In the genomic region with DNA sequence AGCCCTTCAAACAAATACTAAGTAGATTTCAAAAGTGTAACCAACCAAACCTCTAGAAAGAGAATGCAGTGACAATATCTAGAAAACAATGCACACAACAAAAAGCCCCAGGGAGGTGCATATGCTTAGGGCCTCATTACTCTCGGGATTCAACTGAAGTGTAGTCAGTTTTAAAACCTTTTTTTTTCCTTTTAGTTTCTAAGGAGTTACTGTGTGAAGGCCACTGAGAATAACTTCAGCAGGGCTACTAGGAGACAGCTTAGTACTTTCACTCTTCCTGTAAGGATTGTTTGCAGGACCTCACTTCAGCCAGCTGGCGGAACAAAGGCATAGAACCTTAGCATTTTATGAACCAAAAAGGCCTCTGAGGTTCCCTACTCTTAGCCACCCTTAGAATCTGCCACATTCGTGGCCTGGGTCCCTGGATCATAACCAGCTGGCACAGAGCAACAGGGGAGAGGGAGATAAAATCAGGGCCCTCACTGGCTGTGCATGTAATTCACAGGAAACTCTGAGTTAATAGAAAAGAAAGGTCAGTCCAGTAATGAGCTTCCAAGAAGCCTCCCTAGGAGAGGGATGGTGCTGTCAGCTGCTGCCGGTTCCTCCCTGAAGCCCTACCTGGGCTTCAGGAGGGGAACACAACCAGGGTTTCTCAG, we compare ENCODE assay signal across 11 cellular contexts. TPM values are rescaled to one million over a fixed set of nuclear protein-coding genes. Genes with fewer than 3 reads are reported as not detected.
DNase-seq lines count a peak whose midpoint lies in the region; ATAC-seq, FAIRE-seq and TF ChIP-seq lines count a peak whose summit lies in the region.
"Had no signal": no experiment of that assay in that cellular context is flagged by ENCODE, and none has a peak within 500 bp of the region (broad histone marks: within the 10 kb centered on the region; RNA-seq: fewer than 3 reads in every experiment).

No MANE protein-coding gene starts in this region.

- H3K27ac ChIP-seq in CD4-positive, alpha-beta memory T cell (ENCODE audit: low read depth, low read length), result peak overlapping the region; percentile 48
- H3K27ac ChIP-seq in Karpas-422 (ENCODE audit: low read length), result no peak overlapping the region
- peak overlapping the region; percentile 29 for H3K27ac ChIP-seq in astrocyte (ENCODE audit: low read depth, low read length)

- H3K9me3 Mint-ChIP-seq in CD4-positive, alpha-beta memory T cell, result no peaks in the 10 kb centered on the region
- no peaks in the 10 kb centered on the region for H3K9me3 Mint-ChIP-seq in astrocyte (ENCODE audit: unreplicated experiment)
- H3K9me3 Mint-ChIP-seq in naive thymus-derived CD8-positive, alpha-beta T cell, result no peaks in the 10 kb centered on the region

- peak overlapping the region; percentile 56 to 96 (median 95) for H3K4me3 Mint-ChIP-seq in CD4-positive, alpha-beta memory T cell
- H3K4me3 Mint-ChIP-seq in astrocyte (ENCODE audit: unreplicated experiment), result peak overlapping the region; percentile 34
- H3K4me3 Mint-ChIP-seq in naive thymus-derived CD8-positive, alpha-beta T cell, result peak overlapping the region in 8 of 10 donors; percentile 32 to 97 (median 88)

- DNase-seq in CD4-positive, alpha-beta memory T cell, result no peak
- DNase-seq in Karpas-422 (no peak), astrocyte (ENCODE audit: low read depth) (no peak), NCI-H1105 (lab: John Stamatoyannopoulos, UW) (no peak), ACHN (no peak)
- no peak for DNase-seq in naive thymus-derived CD8-positive, alpha-beta T cell
- DNase-seq: esophagus squamous epithelium, NCI-H774 had no signal

- CTCF ChIA-PET in CD4-positive, alpha-beta memory T cell (lab: Charles Lee; ENCODE audit: partially characterized antibody), result interaction anchor here (0.5 to 6.9 kb wide), 6 partner anchors 14 to 298 kb away, joined by 3 to 29 read pairs (median 8); no protein-coding TSS in a partner anchor

- no peaks in the 10 kb centered on the region for H3K36me3 ChIP-seq in CD4-positive, alpha-beta memory T cell (ENCODE audit: insufficient read depth, low read length)
- no peaks in the 10 kb centered on the region for H3K36me3 ChIP-seq in Karpas-422 (ENCODE audit: insufficient read depth, low read length)
- no peaks in the 10 kb centered on the region for H3K36me3 ChIP-seq in astrocyte (ENCODE audit: insufficient read depth, low read length)
- H3K36me3 ChIP-seq: esophagus squamous epithelium had no signal

- peaks cover 80% of the 10 kb centered on the region for H3K4me1 ChIP-seq in CD4-positive, alpha-beta memory T cell (ENCODE audit: insufficient read depth, low read length)
- H3K4me1 ChIP-seq in Karpas-422 (ENCODE audit: low read length) (peaks cover 41% of the 10 kb centered on the region), astrocyte (ENCODE audit: insufficient read depth, low read length) (peaks cover 38% of the 10 kb centered on the region)

- H3K4me2 ChIP-seq in Karpas-422 (ENCODE audit: low read depth, low read length, poor library complexity, severe bottlenecking) (peak overlapping the region; percentile 2), astrocyte (ENCODE audit: low read length) (peak overlapping the region; percentile 82)

- no peaks in the 10 kb centered on the region for H3K27me3 ChIP-seq in CD4-positive, alpha-beta memory T cell (ENCODE audit: insufficient read depth, low read length)
- H3K27me3 ChIP-seq in Karpas-422 (ENCODE audit: low read length) (peaks cover 11% of the 10 kb centered on the region), astrocyte (ENCODE audit: insufficient read depth, low read length) (no peaks in the 10 kb centered on the region)
- H3K27me3 ChIP-seq: esophagus squamous epithelium had no signal

- TF ChIP-seq CTCF in astrocyte (IDR thresholded peaks at IDR 0.05; ENCODE audit: insufficient read depth, low read depth, low read length), result no peak

- H3K9me3 ChIP-seq in CD4-positive, alpha-beta memory T cell (ENCODE audit: control insufficient read depth in 1 of 2, low read length in 2 of 2), result no peaks in the 10 kb centered on the region
- H3K9me3 ChIP-seq in Karpas-422 (ENCODE audit: low read length) (no peaks in the 10 kb centered on the region), astrocyte (ENCODE audit: insufficient read depth, low read depth, low read length) (no peaks in the 10 kb centered on the region)
- H3K9me3 ChIP-seq: esophagus squamous epithelium had no signal

- H3K9ac ChIP-seq in Karpas-422 (ENCODE audit: low read length) (no peak overlapping the region), astrocyte (ENCODE audit: low read length) (peak overlapping the region; percentile 88)

- H3K9me2 ChIP-seq in Karpas-422 (replicated peaks; ENCODE audit: insufficient read depth, low read length), result no peaks in the 10 kb centered on the region

- H3K4me1 Mint-ChIP-seq in CD4-positive, alpha-beta memory T cell, result peaks cover 65 to 90% (median 74%) of the 10 kb centered on the region in 4 donors
- peaks cover 50% of the 10 kb centered on the region for H3K4me1 Mint-ChIP-seq in astrocyte (ENCODE audit: low read depth, unreplicated experiment)
- H3K4me1 Mint-ChIP-seq in naive thymus-derived CD8-positive, alpha-beta T cell, result peaks cover 43 to 86% (median 80%) of the 10 kb centered on the region in 4 donors

- POLR2A ChIA-PET in CD4-positive, alpha-beta memory T cell (lab: Charles Lee; ENCODE audit: partially characterized antibody), result interaction anchor here (1.0 to 8.7 kb wide), 4 partner anchors 9 to 100 kb away, joined by 3 to 95 read pairs (median 8); no protein-coding TSS in a partner anchor
- POLR2A ChIA-PET in naive thymus-derived CD8-positive, alpha-beta T cell (lab: Charles Lee), result interaction anchor here (0.6 kb wide), 1 partner anchor 203 kb away, joined by 3 read pairs; the partner anchor contains the start of gene LANCL2

- H3K36me3 Mint-ChIP-seq in CD4-positive, alpha-beta memory T cell, result peaks cover 0 to 14% of the 10 kb centered on the region in 2 donors
- peaks cover 8% of the 10 kb centered on the region for H3K36me3 Mint-ChIP-seq in astrocyte (ENCODE audit: low read depth, unreplicated experiment)
- peaks cover 0 to 2% (median 0%) of the 10 kb centered on the region in 3 donors for H3K36me3 Mint-ChIP-seq in naive thymus-derived CD8-positive, alpha-beta T cell

- H3K27ac Mint-ChIP-seq in CD4-positive, alpha-beta memory T cell, result peak overlapping the region; percentile 65 to 97 (median 92)
- no peak overlapping the region for H3K27ac Mint-ChIP-seq in astrocyte (ENCODE audit: unreplicated experiment)
- peak overlapping the region; percentile 6 to 94 (median 65) for H3K27ac Mint-ChIP-seq in naive thymus-derived CD8-positive, alpha-beta T cell

- intact Hi-C loops in CD4-positive, alpha-beta memory T cell (cut with micrococcal nuclease), result no loop called here

- H3K27me3 Mint-ChIP-seq in CD4-positive, alpha-beta memory T cell, result no peaks in the 10 kb centered on the region
- H3K27me3 Mint-ChIP-seq in astrocyte (ENCODE audit: low read depth, unreplicated experiment), result no peaks in the 10 kb centered on the region
- no peaks in the 10 kb centered on the region for H3K27me3 Mint-ChIP-seq in naive thymus-derived CD8-positive, alpha-beta T cell

- no peak for ATAC-seq in naive thymus-derived CD8-positive, alpha-beta T cell
- ATAC-seq in HG03565 (IDR thresholded peaks at IDR 0.05; ENCODE audit: unreplicated experiment) (no peak), GM21737 (IDR thresholded peaks at IDR 0.05; ENCODE audit: unreplicated experiment) (no peak)

- in situ Hi-C loops in ACHN (cut with HindIII; ENCODE audit: low pct_ligation_motif_present, low pct_unique_long_range_greater_than_20kb, low sequenced_read_pairs), result no loop called here

- H3K4me3 ChIP-seq in CD4-positive, alpha-beta memory T cell (ENCODE audit: low read length in 2 of 2), result no peak overlapping the region
- H3K4me3 ChIP-seq in Karpas-422 (ENCODE audit: low read length), result no peak overlapping the region
- H3K4me3 ChIP-seq in astrocyte (ENCODE audit: insufficient read depth, low read depth, low read length), result peak overlapping the region; percentile 14
- H3K4me3 ChIP-seq: esophagus squamous epithelium had no signal

- H4K20me1 ChIP-seq in Karpas-422 (ENCODE audit: insufficient read depth, low read depth, low read length) (peaks cover 50% of the 10 kb centered on the region), astrocyte (ENCODE audit: insufficient read depth, low read length) (peaks cover 59% of the 10 kb centered on the region)

- no peak for FAIRE-seq in astrocyte (lab: Jason Lieb, UNC)
- FAIRE-seq: H54 had no signal

- H3K79me2 ChIP-seq in Karpas-422 (ENCODE audit: low read length), result no peaks in the 10 kb centered on the region
- peaks cover 81% of the 10 kb centered on the region for H3K79me2 ChIP-seq in astrocyte (ENCODE audit: insufficient read depth, low read length)

- H2AFZ ChIP-seq in Karpas-422 (ENCODE audit: low read length) (no peak overlapping the region), astrocyte (ENCODE audit: low read depth, low read length) (no peak overlapping the region)

RNA-seq across cellular contexts. Expression of gene VOPP1, which starts 3.6 kb away (rescaled TPM):
- total RNA-seq in CD4-positive, alpha-beta memory T cell, result 10 to 100 TPM; 91.0 to 98.7 TPM
- polyA plus RNA-seq in CD4-positive, alpha-beta memory T cell, result 10 to 100 TPM; 43.0 to 90.4 TPM
- 14.7 and 21.6 TPM in 2 replicates for total RNA-seq in Karpas-422 (2014; rRNA removed; shearing (Covaris generic); ENCODE audit: low replicate concordance)
- total RNA-seq in astrocyte, result 111 and 133 TPM in 2 replicates
- 10 to 100 TPM; 47.0 to 48.9 TPM for total RNA-seq in naive thymus-derived CD8-positive, alpha-beta T cell
- polyA plus RNA-seq in naive thymus-derived CD8-positive, alpha-beta T cell, result 10 to 100 TPM; 19.5 to 31.5 (median 20.9) TPM

Comparison
In these comparisons a context has a peak if more than half of its experiments do, and no peak if none do; other contexts are left out.
1. H3K4me3 Mint-ChIP-seq: peak in every context shown above with its lines; median percentile 95 in CD4-positive, alpha-beta memory T cell; 88 in naive thymus-derived CD8-positive, alpha-beta T cell; 34 in astrocyte.